13 cellular contexts compared by ENCODE assay signal in genomic region chr17:80257716-80258213, GRCh38. TPM values are rescaled to one million over a fixed set of nuclear protein-coding genes. Genes with fewer than 3 reads are reported as not detected.
DNase-seq lines count a peak whose midpoint lies in the region; ATAC-seq and TF ChIP-seq lines count a peak whose summit lies in the region.
"Had no signal": no experiment of that assay in that cellular context is flagged by ENCODE, and none has a peak within 500 bp of the region (broad histone marks: within the 10 kb centered on the region; RNA-seq: fewer than 3 reads in every experiment).

No MANE protein-coding gene starts in this region.

- H3K9me3 Mint-ChIP-seq in Caco-2 (ENCODE audit: unreplicated experiment) = no peaks in the 10 kb centered on the region
- H3K9me3 Mint-ChIP-seq in central memory CD8-positive, alpha-beta T cell = no peaks in the 10 kb centered on the region
- peaks cover 2% of the 10 kb centered on the region for H3K9me3 Mint-ChIP-seq in neural progenitor cell

- H2AK5ac ChIP-seq in trophoblast cell (ENCODE audit: low read length) = no peak overlapping the region

- no CpG with 5 or more reads among the region's 14 CpGs for WGBS in trophoblast cell (ENCODE audit: extremely low coverage, insufficient coverage, insufficient read length)

- no peak overlapping the region for H4K8ac ChIP-seq in trophoblast cell (ENCODE audit: low read depth, low read length)

- no peaks in the 10 kb centered on the region for H3K9me2 ChIP-seq in Karpas-422 (replicated peaks; ENCODE audit: insufficient read depth, low read length)

- DNase-seq in Caco-2 (no peak), Karpas-422 (no peak), neural progenitor cell (ENCODE audit: low spot score) (no peak), trophoblast cell (no peak), head of caudate nucleus (no peak)
- no peak for DNase-seq in central memory CD8-positive, alpha-beta T cell (ENCODE audit: low spot score in 2 of 2)
- DNase-seq in effector CD8-positive, alpha-beta T cell (lab: John Stamatoyannopoulos, UW) = no peak
- DNase-seq: activated effector memory CD4-positive, alpha-beta T cell treated with anti-CD3 and anti-CD28 coated beads, Interleukin-2, amount 50 U/mL, for 16 hours; cortex of kidney; NCI-H1694; T1000; upper lobe of left lung had no signal

- no peak overlapping the region for H3K4ac ChIP-seq in trophoblast cell (ENCODE audit: low read depth, low read length)

- no peaks in the 10 kb centered on the region for H3K27me3 Mint-ChIP-seq in Caco-2 (ENCODE audit: insufficient read depth, unreplicated experiment)
- H3K27me3 Mint-ChIP-seq in central memory CD8-positive, alpha-beta T cell = no peaks in the 10 kb centered on the region
- peaks cover 6% of the 10 kb centered on the region for H3K27me3 Mint-ChIP-seq in neural progenitor cell (ENCODE audit: insufficient read depth, low read depth)

- no peak overlapping the region for H3K4me2 ChIP-seq in Karpas-422 (ENCODE audit: low read depth, low read length, poor library complexity, severe bottlenecking)
- H3K4me2 ChIP-seq in neural progenitor cell = no peak overlapping the region
- no peak overlapping the region for H3K4me2 ChIP-seq in trophoblast cell (ENCODE audit: low read length)

- no peak overlapping the region for H3K23ac ChIP-seq in trophoblast cell (ENCODE audit: low read length)

- CTCF ChIA-PET in Caco-2 (lab: Charles Lee) = interaction anchor here (0.6 kb wide), 1 partner anchor 134 kb away, joined by 3 read pairs; no protein-coding TSS in a partner anchor

- H3K27ac ChIP-seq in Karpas-422 (ENCODE audit: low read length) (0 out of 2 replicates have a peak overlapping the region, but pooled peaks have one; percentile 17), neural progenitor cell (no peak overlapping the region), trophoblast cell (ENCODE audit: low read depth, low read length) (no peak overlapping the region)

- intact Hi-C loops in Caco-2 (cut with micrococcal nuclease; ENCODE audit: unreplicated experiment) = no loop called here
- intact Hi-C loops in head of caudate nucleus (cut with DNase I) = no loop called here

- no peak for ATAC-seq in central memory CD8-positive, alpha-beta T cell (replicated peaks; ENCODE audit: extremely low read depth, poor library complexity, severe bottlenecking)
- ATAC-seq: gastroesophageal sphincter had no signal

- H3K27ac Mint-ChIP-seq in Caco-2 (ENCODE audit: unreplicated experiment) = peak overlapping the region; percentile 56
- H3K27ac Mint-ChIP-seq in central memory CD8-positive, alpha-beta T cell (ENCODE audit: low read depth) = peak overlapping the region; percentile 92
- H3K27ac Mint-ChIP-seq in neural progenitor cell = peak overlapping the region; percentile 23

- no peak overlapping the region for H2BK12ac ChIP-seq in trophoblast cell (ENCODE audit: low read length)

- no peaks in the 10 kb centered on the region for H3K9me3 ChIP-seq in Caco-2
- H3K9me3 ChIP-seq in Karpas-422 (ENCODE audit: low read length) = no peaks in the 10 kb centered on the region
- H3K9me3 ChIP-seq in neural progenitor cell (ENCODE audit: low read depth) = no peaks in the 10 kb centered on the region
- no peaks in the 10 kb centered on the region for H3K9me3 ChIP-seq in trophoblast cell (ENCODE audit: insufficient read depth, low read depth, low read length)
- H3K9me3 ChIP-seq: gastroesophageal sphincter, upper lobe of left lung had no signal

- no peak overlapping the region for H3K9ac ChIP-seq in Karpas-422 (ENCODE audit: low read length)
- no peak overlapping the region for H3K9ac ChIP-seq in neural progenitor cell
- no peak overlapping the region for H3K9ac ChIP-seq in trophoblast cell (ENCODE audit: low read length)

- no peak overlapping the region for H4K91ac ChIP-seq in trophoblast cell (ENCODE audit: low read depth, low read length)

- BruUV-seq in Caco-2 (replicated peaks; lab: Mats Ljungman, UMichigan) = no TSS peak

- peaks cover 37% of the 10 kb centered on the region for H3K79me1 ChIP-seq in trophoblast cell (ENCODE audit: low read length)

- no peaks in the 10 kb centered on the region for H3K27me3 ChIP-seq in Caco-2 (replicated peaks; ENCODE audit: control insufficient read depth, insufficient read depth, low read length)
- H3K27me3 ChIP-seq in Karpas-422 (ENCODE audit: low read length) = 0 out of 2 replicates have a peak, but pooled peaks cover 2% of the 10 kb centered on the region
- H3K27me3 ChIP-seq in neural progenitor cell = peaks cover 15% of the 10 kb centered on the region
- no peaks in the 10 kb centered on the region for H3K27me3 ChIP-seq in trophoblast cell (ENCODE audit: insufficient read depth, low read length)
- H3K27me3 ChIP-seq: gastroesophageal sphincter, upper lobe of left lung had no signal

- H4K12ac ChIP-seq in trophoblast cell (ENCODE audit: low read depth, low read length) = no peak overlapping the region

- H4K20me1 ChIP-seq in Karpas-422 (ENCODE audit: insufficient read depth, low read depth, low read length) = peaks cover 8% of the 10 kb centered on the region; the same call in 1 of the 2 replicates
- peaks cover 13% of the 10 kb centered on the region for H4K20me1 ChIP-seq in neural progenitor cell (ENCODE audit: low read depth)

- H3F3A ChIP-seq in neural progenitor cell (ENCODE audit: low read depth) = peaks cover 47% of the 10 kb centered on the region

- H2AFZ ChIP-seq in Karpas-422 (ENCODE audit: low read length) (no peak overlapping the region), neural progenitor cell (replicated peaks) (no peak overlapping the region), trophoblast cell (ENCODE audit: insufficient read depth, low read length, poor library complexity) (no peak overlapping the region)

- POLR2A ChIA-PET in Caco-2 (lab: Charles Lee) = no interaction called here

- no peak overlapping the region for H2BK5ac ChIP-seq in trophoblast cell (ENCODE audit: low read depth, low read length, poor library complexity)

- H3K4me3 Mint-ChIP-seq in Caco-2 (ENCODE audit: unreplicated experiment) (no peak overlapping the region), neural progenitor cell (no peak overlapping the region)
- peak overlapping the region; percentile 91 for H3K4me3 Mint-ChIP-seq in central memory CD8-positive, alpha-beta T cell

- no peak overlapping the region for H2BK120ac ChIP-seq in trophoblast cell (ENCODE audit: insufficient read depth, low read length, poor library complexity)

- H3K14ac ChIP-seq in trophoblast cell (ENCODE audit: low read length) = no peak overlapping the region

- TF ChIP-seq CTCF in Caco-2 (IDR thresholded peaks at IDR 0.05; ENCODE audit: insufficient read depth in 1 of 2, low read depth in 1 of 2, low read length in 1 of 2, severe bottlenecking in 1 of 2, unreplicated experiment in 1 of 2) (no peak), neural progenitor cell (IDR thresholded peaks at IDR 0.05) (no peak)

- peaks cover 39% of the 10 kb centered on the region for H3K4me1 ChIP-seq in Caco-2
- peaks cover 39% of the 10 kb centered on the region for H3K4me1 ChIP-seq in Karpas-422 (ENCODE audit: low read length)
- H3K4me1 ChIP-seq in neural progenitor cell = peaks cover 10% of the 10 kb centered on the region
- peaks cover 25 to 28% of the 10 kb centered on the region in 2 experiments for H3K4me1 ChIP-seq in trophoblast cell (ENCODE audit: control insufficient read depth in 1 of 2, insufficient read depth in 2 of 2, low read length in 2 of 2)

- H3K4me3 ChIP-seq in Caco-2 (ENCODE audit: low read depth, low read length) (no peak overlapping the region), Karpas-422 (ENCODE audit: low read length) (no peak overlapping the region), neural progenitor cell (no peak overlapping the region), trophoblast cell (ENCODE audit: low read depth, low read length) (no peak overlapping the region)
- H3K4me3 ChIP-seq: gastroesophageal sphincter, upper lobe of left lung had no signal

- H3K79me2 ChIP-seq in Karpas-422 (ENCODE audit: low read length) (no peaks in the 10 kb centered on the region), neural progenitor cell (ENCODE audit: low read depth) (no peaks in the 10 kb centered on the region), trophoblast cell (ENCODE audit: control insufficient read depth, insufficient read depth, low read length, poor library complexity) (peaks cover 5% of the 10 kb centered on the region)

- H3K4me1 Mint-ChIP-seq in Caco-2 (ENCODE audit: low read depth, unreplicated experiment) = peaks cover 39% of the 10 kb centered on the region
- peaks cover 61% of the 10 kb centered on the region for H3K4me1 Mint-ChIP-seq in central memory CD8-positive, alpha-beta T cell
- peaks cover 28% of the 10 kb centered on the region for H3K4me1 Mint-ChIP-seq in neural progenitor cell

- H3K18ac ChIP-seq in trophoblast cell (ENCODE audit: low read length) = no peak overlapping the region

- H3K36me3 ChIP-seq in Caco-2 (ENCODE audit: control insufficient read depth, insufficient read depth, low read length) (no peaks in the 10 kb centered on the region), Karpas-422 (ENCODE audit: insufficient read depth, low read length) (no peaks in the 10 kb centered on the region), neural progenitor cell (no peaks in the 10 kb centered on the region), trophoblast cell (ENCODE audit: control insufficient read depth in 1 of 2, insufficient read depth in 2 of 2, low read length in 2 of 2) (peaks cover 3 to 4% of the 10 kb centered on the region in 2 experiments)
- H3K36me3 ChIP-seq: upper lobe of left lung had no signal

- H3K36me3 Mint-ChIP-seq in Caco-2 (ENCODE audit: insufficient read depth, unreplicated experiment) = peaks cover 25% of the 10 kb centered on the region
- peaks cover 9% of the 10 kb centered on the region for H3K36me3 Mint-ChIP-seq in central memory CD8-positive, alpha-beta T cell (ENCODE audit: insufficient read depth)
- H3K36me3 Mint-ChIP-seq in neural progenitor cell = no peaks in the 10 kb centered on the region

RNA-seq across cellular contexts. Expression of gene RNF213, which starts 2.9 kb away (rescaled TPM):
- total RNA-seq in Caco-2 (2022) = 61.4 and 70.5 TPM in 2 replicates
- total RNA-seq in Karpas-422 (2014; rRNA removed; shearing (Covaris generic); ENCODE audit: low replicate concordance) = 15.0 and 27.1 TPM in 2 replicates
- total RNA-seq in neural progenitor cell (ENCODE audit: low replicate concordance) = 19.8 and 23.7 TPM in 2 replicates
- polyA plus RNA-seq in trophoblast cell (2013) = 16.7 and 17.1 TPM in 2 replicates

RNA-seq across cellular contexts. Expression of gene SLC26A11, which starts 37.5 kb away (rescaled TPM):
- total RNA-seq in Caco-2 (2022) (37.1 and 46.0 TPM in 2 replicates), neural progenitor cell (ENCODE audit: low replicate concordance) (7.9 and 24.1 TPM in 2 replicates)
- 7.4 and 8.1 TPM in 2 replicates for total RNA-seq in Karpas-422 (2014; rRNA removed; shearing (Covaris generic); ENCODE audit: low replicate concordance)
- 18.0 and 19.3 TPM in 2 replicates for polyA plus RNA-seq in trophoblast cell (2013)

RNA-seq across cellular contexts. Expression of gene SGSH, which starts 37.6 kb away (rescaled TPM):
- total RNA-seq in Caco-2 (2022) (39.5 and 42.8 TPM in 2 replicates), neural progenitor cell (ENCODE audit: low replicate concordance) (7.2 and 12.4 TPM in 2 replicates)
- total RNA-seq in Karpas-422 (2014; rRNA removed; shearing (Covaris generic); ENCODE audit: low replicate concordance) = 13.6 and 16.0 TPM in 2 replicates
- polyA plus RNA-seq in trophoblast cell (2013) = 12.4 and 13.7 TPM in 2 replicates

Comparison
In these comparisons a context has a peak if more than half of its experiments do, and no peak if none do; other contexts are left out.
1. H3K27ac Mint-ChIP-seq: peak in every context shown above with its lines; median percentile 92 in central memory CD8-positive, alpha-beta T cell; 56 in Caco-2; 23 in neural progenitor cell.